ENCODE assay signal across 1 cellular context in the genomic region with DNA sequence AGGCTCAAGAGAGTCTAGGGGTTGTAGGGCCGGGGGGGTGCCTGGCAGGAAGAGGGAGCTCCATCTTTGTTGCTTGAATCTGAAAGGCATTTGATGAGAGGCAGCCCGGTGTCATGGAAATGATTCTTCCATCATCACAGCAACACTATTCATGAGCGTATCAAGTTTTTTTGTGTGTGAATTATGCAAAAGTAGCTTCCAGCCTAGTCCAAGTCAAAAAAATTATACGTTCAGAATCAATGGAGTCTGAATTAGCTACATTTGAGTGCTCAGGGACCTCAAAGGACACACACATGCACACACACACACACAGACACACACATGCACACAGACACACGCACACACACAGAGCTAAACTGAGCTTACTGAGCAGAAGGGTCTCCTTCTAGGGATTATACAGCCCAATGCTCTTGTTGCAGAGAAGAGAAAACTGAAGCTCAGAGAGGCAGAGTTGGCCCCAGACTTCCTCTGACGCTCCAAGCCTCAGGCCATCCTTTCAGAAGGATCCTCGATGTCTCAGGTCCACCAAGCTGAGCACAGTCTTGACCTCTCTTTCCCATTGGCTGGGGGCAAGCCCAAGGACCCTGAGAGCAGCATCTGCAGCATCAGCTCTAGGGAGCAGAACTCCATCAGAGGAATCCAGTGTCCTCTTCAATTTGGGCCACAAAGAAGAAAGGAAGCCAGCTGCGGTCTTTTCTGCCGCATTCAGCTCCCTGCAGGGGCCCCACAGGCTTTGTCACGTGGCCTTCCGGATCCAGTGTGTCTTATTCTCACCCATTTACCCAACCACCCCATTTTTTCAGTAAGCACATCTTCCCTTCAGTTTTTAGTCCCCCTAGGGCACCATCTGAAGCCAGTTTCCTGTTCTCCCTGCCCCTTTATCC.
TF ChIP-seq lines count a peak whose summit lies in the region.

No MANE protein-coding gene starts in this region.

TF ChIP-seq in GM23338, 12 proteins besides CTCF, POLR2A, EP300 and RAD21 (continued from another document):
- TF ChIP-seq, protein P1, sequence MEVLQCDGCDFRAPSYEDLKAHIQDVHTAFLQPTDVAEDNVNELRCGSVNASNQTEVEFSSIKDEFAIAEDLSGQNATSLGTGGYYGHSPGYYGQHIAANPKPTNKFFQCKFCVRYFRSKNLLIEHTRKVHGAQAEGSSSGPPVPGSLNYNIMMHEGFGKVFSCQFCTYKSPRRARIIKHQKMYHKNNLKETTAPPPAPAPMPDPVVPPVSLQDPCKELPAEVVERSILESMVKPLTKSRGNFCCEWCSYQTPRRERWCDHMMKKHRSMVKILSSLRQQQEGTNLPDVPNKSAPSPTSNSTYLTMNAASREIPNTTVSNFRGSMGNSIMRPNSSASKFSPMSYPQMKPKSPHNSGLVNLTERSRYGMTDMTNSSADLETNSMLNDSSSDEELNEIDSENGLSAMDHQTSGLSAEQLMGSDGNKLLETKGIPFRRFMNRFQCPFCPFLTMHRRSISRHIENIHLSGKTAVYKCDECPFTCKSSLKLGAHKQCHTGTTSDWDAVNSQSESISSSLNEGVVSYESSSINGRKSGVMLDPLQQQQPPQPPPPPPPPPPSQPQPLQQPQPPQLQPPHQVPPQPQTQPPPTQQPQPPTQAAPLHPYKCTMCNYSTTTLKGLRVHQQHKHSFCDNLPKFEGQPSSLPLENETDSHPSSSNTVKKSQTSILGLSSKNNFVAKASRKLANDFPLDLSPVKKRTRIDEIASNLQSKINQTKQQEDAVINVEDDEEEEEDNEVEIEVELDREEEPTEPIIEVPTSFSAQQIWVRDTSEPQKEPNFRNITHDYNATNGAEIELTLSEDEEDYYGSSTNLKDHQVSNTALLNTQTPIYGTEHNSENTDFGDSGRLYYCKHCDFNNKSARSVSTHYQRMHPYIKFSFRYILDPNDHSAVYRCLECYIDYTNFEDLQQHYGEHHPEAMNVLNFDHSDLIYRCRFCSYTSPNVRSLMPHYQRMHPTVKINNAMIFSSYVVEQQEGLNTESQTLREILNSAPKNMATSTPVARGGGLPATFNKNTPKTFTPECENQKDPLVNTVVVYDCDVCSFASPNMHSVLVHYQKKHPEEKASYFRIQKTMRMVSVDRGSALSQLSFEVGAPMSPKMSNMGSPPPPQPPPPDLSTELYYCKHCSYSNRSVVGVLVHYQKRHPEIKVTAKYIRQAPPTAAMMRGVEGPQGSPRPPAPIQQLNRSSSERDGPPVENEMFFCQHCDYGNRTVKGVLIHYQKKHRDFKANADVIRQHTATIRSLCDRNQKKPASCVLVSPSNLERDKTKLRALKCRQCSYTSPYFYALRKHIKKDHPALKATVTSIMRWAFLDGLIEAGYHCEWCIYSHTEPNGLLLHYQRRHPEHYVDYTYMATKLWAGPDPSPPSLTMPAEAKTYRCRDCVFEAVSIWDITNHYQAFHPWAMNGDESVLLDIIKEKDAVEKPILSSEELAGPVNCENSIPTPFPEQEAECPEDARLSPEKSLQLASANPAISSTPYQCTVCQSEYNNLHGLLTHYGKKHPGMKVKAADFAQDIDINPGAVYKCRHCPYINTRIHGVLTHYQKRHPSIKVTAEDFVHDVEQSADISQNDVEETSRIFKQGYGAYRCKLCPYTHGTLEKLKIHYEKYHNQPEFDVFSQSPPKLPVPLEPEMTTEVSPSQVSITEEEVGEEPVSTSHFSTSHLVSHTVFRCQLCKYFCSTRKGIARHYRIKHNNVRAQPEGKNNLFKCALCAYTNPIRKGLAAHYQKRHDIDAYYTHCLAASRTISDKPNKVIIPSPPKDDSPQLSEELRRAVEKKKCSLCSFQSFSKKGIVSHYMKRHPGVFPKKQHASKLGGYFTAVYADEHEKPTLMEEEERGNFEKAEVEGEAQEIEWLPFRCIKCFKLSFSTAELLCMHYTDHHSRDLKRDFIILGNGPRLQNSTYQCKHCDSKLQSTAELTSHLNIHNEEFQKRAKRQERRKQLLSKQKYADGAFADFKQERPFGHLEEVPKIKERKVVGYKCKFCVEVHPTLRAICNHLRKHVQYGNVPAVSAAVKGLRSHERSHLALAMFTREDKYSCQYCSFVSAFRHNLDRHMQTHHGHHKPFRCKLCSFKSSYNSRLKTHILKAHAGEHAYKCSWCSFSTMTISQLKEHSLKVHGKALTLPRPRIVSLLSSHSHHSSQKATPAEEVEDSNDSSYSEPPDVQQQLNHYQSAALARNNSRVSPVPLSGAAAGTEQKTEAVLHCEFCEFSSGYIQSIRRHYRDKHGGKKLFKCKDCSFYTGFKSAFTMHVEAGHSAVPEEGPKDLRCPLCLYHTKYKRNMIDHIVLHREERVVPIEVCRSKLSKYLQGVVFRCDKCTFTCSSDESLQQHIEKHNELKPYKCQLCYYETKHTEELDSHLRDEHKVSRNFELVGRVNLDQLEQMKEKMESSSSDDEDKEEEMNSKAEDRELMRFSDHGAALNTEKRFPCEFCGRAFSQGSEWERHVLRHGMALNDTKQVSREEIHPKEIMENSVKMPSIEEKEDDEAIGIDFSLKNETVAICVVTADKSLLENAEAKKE (CRISPR knock-in tag; IDR thresholded peaks at IDR 0.05) = no peak
- no peak for TF ChIP-seq ZNF331 (CRISPR knock-in tag; IDR thresholded peaks at IDR 0.05; ENCODE audit: low read depth)
- TF ChIP-seq ETS1 (IDR thresholded peaks at IDR 0.05) = no peak
- no peak for TF ChIP-seq JUNB (IDR thresholded peaks at IDR 0.05; ENCODE audit: unreplicated experiment)
- TF ChIP-seq POLR2AphosphoS5 (IDR thresholded peaks at IDR 0.05; ENCODE audit: low read depth) = no peak
- no peak for TF ChIP-seq ZNF114 (CRISPR knock-in tag; IDR thresholded peaks at IDR 0.05)
- no peak for TF ChIP-seq REST (IDR thresholded peaks at IDR 0.05; ENCODE audit: unreplicated experiment)
- no peak for TF ChIP-seq CREB1 (CRISPR knock-in tag; IDR thresholded peaks at IDR 0.05; ENCODE audit: low read depth)
- no peak for TF ChIP-seq EZH2 (IDR thresholded peaks at IDR 0.05; ENCODE audit: low read depth, unreplicated experiment)
